Comparison of ENCODE assay signal across 1 cellular context in genomic region chr5:160726721-160727120, GRCh38.
TF ChIP-seq lines count a peak whose summit lies in the region.

No MANE protein-coding gene starts in this region.

TF ChIP-seq in GM23338, 12 proteins besides CTCF, POLR2A, EP300 and RAD21 (continued from another document):
- TF ChIP-seq, protein P1, sequence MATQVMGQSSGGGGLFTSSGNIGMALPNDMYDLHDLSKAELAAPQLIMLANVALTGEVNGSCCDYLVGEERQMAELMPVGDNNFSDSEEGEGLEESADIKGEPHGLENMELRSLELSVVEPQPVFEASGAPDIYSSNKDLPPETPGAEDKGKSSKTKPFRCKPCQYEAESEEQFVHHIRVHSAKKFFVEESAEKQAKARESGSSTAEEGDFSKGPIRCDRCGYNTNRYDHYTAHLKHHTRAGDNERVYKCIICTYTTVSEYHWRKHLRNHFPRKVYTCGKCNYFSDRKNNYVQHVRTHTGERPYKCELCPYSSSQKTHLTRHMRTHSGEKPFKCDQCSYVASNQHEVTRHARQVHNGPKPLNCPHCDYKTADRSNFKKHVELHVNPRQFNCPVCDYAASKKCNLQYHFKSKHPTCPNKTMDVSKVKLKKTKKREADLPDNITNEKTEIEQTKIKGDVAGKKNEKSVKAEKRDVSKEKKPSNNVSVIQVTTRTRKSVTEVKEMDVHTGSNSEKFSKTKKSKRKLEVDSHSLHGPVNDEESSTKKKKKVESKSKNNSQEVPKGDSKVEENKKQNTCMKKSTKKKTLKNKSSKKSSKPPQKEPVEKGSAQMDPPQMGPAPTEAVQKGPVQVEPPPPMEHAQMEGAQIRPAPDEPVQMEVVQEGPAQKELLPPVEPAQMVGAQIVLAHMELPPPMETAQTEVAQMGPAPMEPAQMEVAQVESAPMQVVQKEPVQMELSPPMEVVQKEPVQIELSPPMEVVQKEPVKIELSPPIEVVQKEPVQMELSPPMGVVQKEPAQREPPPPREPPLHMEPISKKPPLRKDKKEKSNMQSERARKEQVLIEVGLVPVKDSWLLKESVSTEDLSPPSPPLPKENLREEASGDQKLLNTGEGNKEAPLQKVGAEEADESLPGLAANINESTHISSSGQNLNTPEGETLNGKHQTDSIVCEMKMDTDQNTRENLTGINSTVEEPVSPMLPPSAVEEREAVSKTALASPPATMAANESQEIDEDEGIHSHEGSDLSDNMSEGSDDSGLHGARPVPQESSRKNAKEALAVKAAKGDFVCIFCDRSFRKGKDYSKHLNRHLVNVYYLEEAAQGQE (IDR thresholded peaks at IDR 0.05; ENCODE audit: unreplicated experiment): no peak
- TF ChIP-seq, protein P2, sequence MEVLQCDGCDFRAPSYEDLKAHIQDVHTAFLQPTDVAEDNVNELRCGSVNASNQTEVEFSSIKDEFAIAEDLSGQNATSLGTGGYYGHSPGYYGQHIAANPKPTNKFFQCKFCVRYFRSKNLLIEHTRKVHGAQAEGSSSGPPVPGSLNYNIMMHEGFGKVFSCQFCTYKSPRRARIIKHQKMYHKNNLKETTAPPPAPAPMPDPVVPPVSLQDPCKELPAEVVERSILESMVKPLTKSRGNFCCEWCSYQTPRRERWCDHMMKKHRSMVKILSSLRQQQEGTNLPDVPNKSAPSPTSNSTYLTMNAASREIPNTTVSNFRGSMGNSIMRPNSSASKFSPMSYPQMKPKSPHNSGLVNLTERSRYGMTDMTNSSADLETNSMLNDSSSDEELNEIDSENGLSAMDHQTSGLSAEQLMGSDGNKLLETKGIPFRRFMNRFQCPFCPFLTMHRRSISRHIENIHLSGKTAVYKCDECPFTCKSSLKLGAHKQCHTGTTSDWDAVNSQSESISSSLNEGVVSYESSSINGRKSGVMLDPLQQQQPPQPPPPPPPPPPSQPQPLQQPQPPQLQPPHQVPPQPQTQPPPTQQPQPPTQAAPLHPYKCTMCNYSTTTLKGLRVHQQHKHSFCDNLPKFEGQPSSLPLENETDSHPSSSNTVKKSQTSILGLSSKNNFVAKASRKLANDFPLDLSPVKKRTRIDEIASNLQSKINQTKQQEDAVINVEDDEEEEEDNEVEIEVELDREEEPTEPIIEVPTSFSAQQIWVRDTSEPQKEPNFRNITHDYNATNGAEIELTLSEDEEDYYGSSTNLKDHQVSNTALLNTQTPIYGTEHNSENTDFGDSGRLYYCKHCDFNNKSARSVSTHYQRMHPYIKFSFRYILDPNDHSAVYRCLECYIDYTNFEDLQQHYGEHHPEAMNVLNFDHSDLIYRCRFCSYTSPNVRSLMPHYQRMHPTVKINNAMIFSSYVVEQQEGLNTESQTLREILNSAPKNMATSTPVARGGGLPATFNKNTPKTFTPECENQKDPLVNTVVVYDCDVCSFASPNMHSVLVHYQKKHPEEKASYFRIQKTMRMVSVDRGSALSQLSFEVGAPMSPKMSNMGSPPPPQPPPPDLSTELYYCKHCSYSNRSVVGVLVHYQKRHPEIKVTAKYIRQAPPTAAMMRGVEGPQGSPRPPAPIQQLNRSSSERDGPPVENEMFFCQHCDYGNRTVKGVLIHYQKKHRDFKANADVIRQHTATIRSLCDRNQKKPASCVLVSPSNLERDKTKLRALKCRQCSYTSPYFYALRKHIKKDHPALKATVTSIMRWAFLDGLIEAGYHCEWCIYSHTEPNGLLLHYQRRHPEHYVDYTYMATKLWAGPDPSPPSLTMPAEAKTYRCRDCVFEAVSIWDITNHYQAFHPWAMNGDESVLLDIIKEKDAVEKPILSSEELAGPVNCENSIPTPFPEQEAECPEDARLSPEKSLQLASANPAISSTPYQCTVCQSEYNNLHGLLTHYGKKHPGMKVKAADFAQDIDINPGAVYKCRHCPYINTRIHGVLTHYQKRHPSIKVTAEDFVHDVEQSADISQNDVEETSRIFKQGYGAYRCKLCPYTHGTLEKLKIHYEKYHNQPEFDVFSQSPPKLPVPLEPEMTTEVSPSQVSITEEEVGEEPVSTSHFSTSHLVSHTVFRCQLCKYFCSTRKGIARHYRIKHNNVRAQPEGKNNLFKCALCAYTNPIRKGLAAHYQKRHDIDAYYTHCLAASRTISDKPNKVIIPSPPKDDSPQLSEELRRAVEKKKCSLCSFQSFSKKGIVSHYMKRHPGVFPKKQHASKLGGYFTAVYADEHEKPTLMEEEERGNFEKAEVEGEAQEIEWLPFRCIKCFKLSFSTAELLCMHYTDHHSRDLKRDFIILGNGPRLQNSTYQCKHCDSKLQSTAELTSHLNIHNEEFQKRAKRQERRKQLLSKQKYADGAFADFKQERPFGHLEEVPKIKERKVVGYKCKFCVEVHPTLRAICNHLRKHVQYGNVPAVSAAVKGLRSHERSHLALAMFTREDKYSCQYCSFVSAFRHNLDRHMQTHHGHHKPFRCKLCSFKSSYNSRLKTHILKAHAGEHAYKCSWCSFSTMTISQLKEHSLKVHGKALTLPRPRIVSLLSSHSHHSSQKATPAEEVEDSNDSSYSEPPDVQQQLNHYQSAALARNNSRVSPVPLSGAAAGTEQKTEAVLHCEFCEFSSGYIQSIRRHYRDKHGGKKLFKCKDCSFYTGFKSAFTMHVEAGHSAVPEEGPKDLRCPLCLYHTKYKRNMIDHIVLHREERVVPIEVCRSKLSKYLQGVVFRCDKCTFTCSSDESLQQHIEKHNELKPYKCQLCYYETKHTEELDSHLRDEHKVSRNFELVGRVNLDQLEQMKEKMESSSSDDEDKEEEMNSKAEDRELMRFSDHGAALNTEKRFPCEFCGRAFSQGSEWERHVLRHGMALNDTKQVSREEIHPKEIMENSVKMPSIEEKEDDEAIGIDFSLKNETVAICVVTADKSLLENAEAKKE (CRISPR knock-in tag; IDR thresholded peaks at IDR 0.05): no peak
- TF ChIP-seq POLR2AphosphoS5 (IDR thresholded peaks at IDR 0.05; ENCODE audit: low read depth) (no peak), ETS1 (IDR thresholded peaks at IDR 0.05) (no peak), ZNF331 (CRISPR knock-in tag; IDR thresholded peaks at IDR 0.05; ENCODE audit: low read depth) (no peak)
TF ChIP-seq in GM23338: peak in this region for 0.
